In genomic region chr3:34346656-34347055, GRCh38 we compare ENCODE assay signal across 23 cellular contexts.
"Had no signal": no experiment of that assay in that cellular context is flagged by ENCODE, and none has a peak within 500 bp of the region (broad histone marks: within the 10 kb centered on the region; RNA-seq: fewer than 3 reads in every experiment).

No MANE protein-coding gene starts in this region.

- H3K4me1 ChIP-seq: gastrocnemius medialis, heart right ventricle, left lung, lower lobe of right lung had no signal

- ATAC-seq: effector memory CD8-positive, alpha-beta T cell; esophagus mucosa; gastrocnemius medialis; heart right ventricle; left cardiac atrium; left lung; left ventricle myocardium superior; lower lobe of right lung; mucosa of descending colon; naive thymus-derived CD8-positive, alpha-beta T cell had no signal

- H3K36me3 ChIP-seq: esophagus squamous epithelium, gastrocnemius medialis, heart right ventricle, left lung, lower lobe of right lung had no signal

- H3K27me3 ChIP-seq: esophagus squamous epithelium, gastrocnemius medialis, heart right ventricle, left lung had no signal

- H3K9me3 ChIP-seq: esophagus squamous epithelium, gastrocnemius medialis, left lung, lower lobe of right lung, mucosa of descending colon had no signal

- H3K27ac ChIP-seq: epithelial cell of prostate, esophagus squamous epithelium, gastrocnemius medialis, heart right ventricle, left lung, lower lobe of right lung had no signal

- H3K4me3 ChIP-seq: esophagus squamous epithelium, gastrocnemius medialis, heart right ventricle, left lung, lower lobe of right lung, mucosa of descending colon had no signal

- DNase-seq: cortex of kidney; effector CD8-positive, alpha-beta T cell; effector memory CD8-positive, alpha-beta T cell; endodermal cell; erythroblast; esophagus squamous epithelium; foreskin fibroblast; foreskin melanocyte; gastrocnemius medialis; glutamatergic neuron; head of caudate nucleus; heart right ventricle; hippocampal formation; left cardiac atrium; left ventricle myocardium superior; lower lobe of right lung; mesenchymal stem cell; mucosa of descending colon; naive B cell; naive thymus-derived CD8-positive, alpha-beta T cell had no signal
